10 cellular contexts compared by ENCODE assay signal in the genomic region with DNA sequence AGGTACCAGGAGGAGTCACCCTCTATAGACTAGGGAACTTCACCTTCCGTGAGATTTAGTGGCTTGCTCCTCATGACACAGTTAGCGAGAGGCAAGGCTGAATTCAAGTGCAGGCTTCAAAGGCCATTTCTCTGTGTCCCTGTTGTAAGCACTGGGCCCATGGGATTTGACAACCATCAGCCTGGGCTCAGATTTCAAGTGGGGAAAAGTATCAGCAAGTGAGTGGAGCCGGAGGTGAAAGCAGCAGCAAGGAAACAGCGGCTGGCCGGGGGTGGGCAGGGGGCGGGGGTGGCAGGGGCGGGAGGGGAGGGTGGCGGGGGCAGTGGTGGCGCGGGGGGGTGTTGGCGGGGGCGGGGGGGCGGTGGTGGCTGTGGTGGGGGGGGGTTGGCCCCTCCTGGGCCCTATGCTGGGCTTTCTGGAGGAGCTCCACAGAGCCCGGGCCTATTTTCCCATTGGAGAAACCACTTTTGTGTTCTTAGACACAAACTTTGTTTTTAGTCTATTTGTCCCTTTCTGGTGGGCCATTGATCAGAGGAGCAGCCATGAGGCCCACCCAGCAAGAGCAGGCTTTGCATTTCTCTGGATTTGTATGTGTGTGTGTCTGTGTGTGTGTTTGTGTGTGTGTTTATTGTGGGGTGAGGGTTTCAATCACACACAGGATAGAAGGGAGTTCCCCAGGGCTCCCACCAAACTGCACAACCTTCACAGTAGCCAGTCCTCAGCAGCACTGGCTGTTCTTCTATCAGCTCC.
A peak's percentile ranks its signal among the peaks of the same experiment; 100 is the strongest.
DNase-seq lines count a peak whose midpoint lies in the region; ATAC-seq, FAIRE-seq and TF ChIP-seq lines count a peak whose summit lies in the region.
"Had no signal": no experiment of that assay in that cellular context is flagged by ENCODE, and none has a peak within 500 bp of the region (broad histone marks: within the 10 kb centered on the region; RNA-seq: fewer than 3 reads in every experiment).

No MANE protein-coding gene starts in this region.

- intact Hi-C loops in left ventricle myocardium inferior (cut with micrococcal nuclease) = no loop called here
- intact Hi-C loops in mucosa of descending colon (cut with DNase I, micrococcal nuclease) = no loop called here

- H3K27me3 ChIP-seq in cardiac muscle cell (no peaks in the 10 kb centered on the region), left ventricle myocardium inferior (ENCODE audit: low read depth) (peaks cover 6% of the 10 kb centered on the region)

- TF ChIP-seq CTCF in cardiac muscle cell (IDR thresholded peaks at IDR 0.05; ENCODE audit: low read depth, low read length) = no peak
- TF ChIP-seq CTCF in left ventricle myocardium inferior (IDR thresholded peaks at IDR 0.05; ENCODE audit: borderline replicate concordance) = no peak
- TF ChIP-seq CTCF in mucosa of descending colon (IDR thresholded peaks at IDR 0.05) = no peak

- peak; percentile 25 to 88 for DNase-seq in cardiac muscle cell (ENCODE audit: low read depth in 1 of 2, low spot score in 1 of 2)
- DNase-seq in left ventricle myocardium inferior = no peak
- DNase-seq in NCI-H524 treated with DMSO at 0.1 percent for 48 hours (lab: John Stamatoyannopoulos, UW) = peak; percentile 95
- peak; percentile 76 for DNase-seq in iPS-NIHi7 (ENCODE audit: extremely low spot score)
- peak; percentile 40 for DNase-seq in urothelium cell line (ENCODE audit: low spot score)
- DNase-seq in mucosa of descending colon = no peak
- DNase-seq: central memory CD4-positive, alpha-beta T cell; stimulated activated CD4-positive, alpha-beta T cell treated with anti-CD3 and anti-CD28 coated beads, Interleukin-4, amount 100 ng/mL, for 1 hour had no signal

- no peak for ATAC-seq in GM21526 (IDR thresholded peaks at IDR 0.05; ENCODE audit: low FRiP score, unreplicated experiment)
- ATAC-seq in GM19452 (IDR thresholded peaks at IDR 0.05; ENCODE audit: unreplicated experiment) = no peak
- no peak for ATAC-seq in mucosa of descending colon

- H3K4me1 ChIP-seq in cardiac muscle cell (ENCODE audit: low read depth) = peaks cover 19% of the 10 kb centered on the region
- peaks cover 8% of the 10 kb centered on the region for H3K4me1 ChIP-seq in left ventricle myocardium inferior
- no peaks in the 10 kb centered on the region for H3K4me1 ChIP-seq in mucosa of descending colon (ENCODE audit: low read depth)

- no peak overlapping the region for H3K4me3 ChIP-seq in cardiac muscle cell
- no peak overlapping the region for H3K4me3 ChIP-seq in left ventricle myocardium inferior
- no peak overlapping the region for H3K4me3 ChIP-seq in mucosa of descending colon

- no peak for FAIRE-seq in urothelium cell line (lab: Jason Lieb, UNC)

- H3K9me3 ChIP-seq in cardiac muscle cell (ENCODE audit: low read depth) = no peaks in the 10 kb centered on the region
- H3K9me3 ChIP-seq in left ventricle myocardium inferior (replicated peaks) = peaks cover 8% of the 10 kb centered on the region
- no peaks in the 10 kb centered on the region for H3K9me3 ChIP-seq in mucosa of descending colon

- H3K27ac ChIP-seq in cardiac muscle cell (peak overlapping the region; percentile 90), left ventricle myocardium inferior (replicated peaks) (no peak overlapping the region)

- no peaks in the 10 kb centered on the region for H3K36me3 ChIP-seq in cardiac muscle cell
- H3K36me3 ChIP-seq in left ventricle myocardium inferior = no peaks in the 10 kb centered on the region
- H3K36me3 ChIP-seq in mucosa of descending colon (ENCODE audit: low read depth) = no peaks in the 10 kb centered on the region

Comparison
In these comparisons a context has a peak if more than half of its experiments do, and no peak if none do; other contexts are left out.
1. DNase-seq: peak in cardiac muscle cell (2 of 2), NCI-H524 treated with DMSO at 0.1 percent for 48 hours (single experiment), iPS-NIHi7 (single experiment) and urothelium cell line (single experiment); none in left ventricle myocardium inferior (single experiment) and mucosa of descending colon (0 of 3).